Comparison of ENCODE assay signal across 12 cellular contexts in genomic region chr6:35081426-35081851, GRCh38. TPM values are rescaled to one million over a fixed set of nuclear protein-coding genes. Genes with fewer than 3 reads are reported as not detected.
DNase-seq lines count a peak whose midpoint lies in the region; ATAC-seq and TF ChIP-seq lines count a peak whose summit lies in the region.
"Had no signal": no experiment of that assay in that cellular context is flagged by ENCODE, and none has a peak within 500 bp of the region (broad histone marks: within the 10 kb centered on the region; RNA-seq: fewer than 3 reads in every experiment).

No MANE protein-coding gene starts in this region.

- intact Hi-C loops in posterior vena cava (cut with DNase I): no loop called here
- intact Hi-C loops in activated CD4-positive, alpha-beta T cell treated with anti-CD3 and anti-CD28 coated beads, Interleukin-2, amount 10 ng/mL, durations not matched to agents 24 days and 14 days (cut with micrococcal nuclease): no loop called here

- no peaks in the 10 kb centered on the region for H3K9me3 Mint-ChIP-seq in osteocyte (ENCODE audit: unreplicated experiment)
- H3K9me3 Mint-ChIP-seq in activated CD4-positive, alpha-beta T cell treated with anti-CD3 and anti-CD28 coated beads, Interleukin-2, amount 10 ng/mL, durations not matched to agents 24 days and 14 days: no peaks in the 10 kb centered on the region

- H3K4me3 Mint-ChIP-seq in osteocyte (ENCODE audit: unreplicated experiment): no peak overlapping the region
- no peak overlapping the region for H3K4me3 Mint-ChIP-seq in activated CD4-positive, alpha-beta T cell treated with anti-CD3 and anti-CD28 coated beads, Interleukin-2, amount 10 ng/mL, durations not matched to agents 24 days and 14 days

- ATAC-seq in HG03457 (IDR thresholded peaks at IDR 0.05; ENCODE audit: unreplicated experiment): no peak

- H3K4me3 ChIP-seq in coronary artery: no peak overlapping the region

- peak overlapping the region; percentile 75 for H3K27ac Mint-ChIP-seq in osteocyte (ENCODE audit: unreplicated experiment)
- H3K27ac Mint-ChIP-seq in activated CD4-positive, alpha-beta T cell treated with anti-CD3 and anti-CD28 coated beads, Interleukin-2, amount 10 ng/mL, durations not matched to agents 24 days and 14 days: no peak overlapping the region

- TF ChIP-seq CTCF in coronary artery (IDR thresholded peaks at IDR 0.05) (no peak), osteocyte (IDR thresholded peaks at IDR 0.05) (no peak)

- H3K27ac ChIP-seq in coronary artery: peak overlapping the region in 1 of 2 donors; percentile 42

- H3K27me3 Mint-ChIP-seq in osteocyte (ENCODE audit: unreplicated experiment): no peaks in the 10 kb centered on the region
- no peaks in the 10 kb centered on the region for H3K27me3 Mint-ChIP-seq in activated CD4-positive, alpha-beta T cell treated with anti-CD3 and anti-CD28 coated beads, Interleukin-2, amount 10 ng/mL, durations not matched to agents 24 days and 14 days

- H3K4me1 Mint-ChIP-seq in osteocyte (ENCODE audit: unreplicated experiment): peaks cover 21% of the 10 kb centered on the region
- H3K4me1 Mint-ChIP-seq in activated CD4-positive, alpha-beta T cell treated with anti-CD3 and anti-CD28 coated beads, Interleukin-2, amount 10 ng/mL, durations not matched to agents 24 days and 14 days: no peaks in the 10 kb centered on the region

- H3K36me3 Mint-ChIP-seq in osteocyte (ENCODE audit: unreplicated experiment): peaks cover 24% of the 10 kb centered on the region
- no peaks in the 10 kb centered on the region for H3K36me3 Mint-ChIP-seq in activated CD4-positive, alpha-beta T cell treated with anti-CD3 and anti-CD28 coated beads, Interleukin-2, amount 10 ng/mL, durations not matched to agents 24 days and 14 days (ENCODE audit: low read depth)

- DNase-seq in ELF-1 (ENCODE audit: low read depth, low spot score) (peak; percentile 44), NOMO-1 (lab: John Stamatoyannopoulos, UW; ENCODE audit: unreplicated experiment in 2 of 2) (peak; percentile 76 to 80), coronary artery (ENCODE audit: low spot score) (peak; percentile 68), osteocyte (ENCODE audit: extremely low spot score, unreplicated experiment) (peak; percentile 73), posterior vena cava (ENCODE audit: low spot score) (no peak), NCI-H748 treated with DMSO at 0.1 percent for 48 hours (lab: John Stamatoyannopoulos, UW) (no peak)
- no peak for DNase-seq in activated CD4-positive, alpha-beta T cell treated with anti-CD3 and anti-CD28 coated beads, Interleukin-2, amount 10 ng/mL, durations not matched to agents 24 days and 14 days
- DNase-seq: NCI-H526 treated with DMSO at 0.1 percent for 48 hours; stimulated activated CD4-positive, alpha-beta T cell treated with anti-CD3 and anti-CD28 coated beads, Interleukin-4, amount 100 ng/mL, for 24 hours; T-helper 2 cell; trophoblast cell had no signal

RNA-seq across cellular contexts. Expression of gene TCP11, which starts 59.7 kb away (rescaled TPM):
- 0.43 TPM in 1 of 2 replicates, not detected in the other for total RNA-seq in osteocyte
- total RNA-seq in posterior vena cava: not detected
- total RNA-seq in activated CD4-positive, alpha-beta T cell treated with anti-CD3 and anti-CD28 coated beads, Interleukin-2, amount 10 ng/mL, durations not matched to agents 24 days and 14 days: not detected in 2 replicates

Comparison
In these comparisons a context has a peak if more than half of its experiments do, and no peak if none do; other contexts are left out.
1. DNase-seq: peak in ELF-1 (single experiment), NOMO-1 (2 of 2), coronary artery (single experiment) and osteocyte (single experiment); none in posterior vena cava (single experiment), NCI-H748 treated with DMSO at 0.1 percent for 48 hours (single experiment) and activated CD4-positive, alpha-beta T cell treated with anti-CD3 and anti-CD28 coated beads, Interleukin-2, amount 10 ng/mL, durations not matched to agents 24 days and 14 days (single experiment).